17 cellular contexts compared by ENCODE assay signal in the genomic region with DNA sequence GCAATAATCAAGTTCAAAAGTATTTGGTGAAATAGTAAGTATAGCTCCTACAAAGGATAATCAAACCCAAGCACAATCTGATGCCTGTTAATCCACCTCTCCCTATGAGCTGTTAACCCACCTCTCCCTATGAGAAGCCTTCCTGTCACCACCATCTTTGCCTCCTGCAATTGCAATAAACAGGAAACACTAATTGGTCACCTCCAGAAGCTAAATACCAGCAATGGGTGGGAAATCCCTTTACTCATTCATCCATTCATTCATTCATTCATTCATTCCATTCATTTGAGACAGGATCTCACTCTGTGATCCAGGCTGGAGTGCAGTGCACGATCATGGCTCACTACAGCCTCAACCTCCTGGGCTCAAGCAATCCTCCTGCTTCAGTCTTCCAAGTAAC.
DNase-seq lines count a peak whose midpoint lies in the region; ATAC-seq, FAIRE-seq and TF ChIP-seq lines count a peak whose summit lies in the region.
"Had no signal": no experiment of that assay in that cellular context is flagged by ENCODE, and none has a peak within 500 bp of the region (broad histone marks: within the 10 kb centered on the region; RNA-seq: fewer than 3 reads in every experiment).

No MANE protein-coding gene starts in this region.

- no peak overlapping the region for H3K4me3 ChIP-seq in endothelial cell of umbilical vein (replicated peaks in 1 of 3; ENCODE audit: insufficient read depth in 1 of 3, low read depth in 1 of 3, low read length in 3 of 3)
- H3K4me3 ChIP-seq: HAP-1, Peyer's patch had no signal

- H3K36me3 Mint-ChIP-seq in activated CD4-positive, alpha-beta T cell treated with anti-CD3 and anti-CD28 coated beads, Interleukin-2, amount 10 ng/mL, durations not matched to agents 24 days and 14 days (ENCODE audit: low read depth): peaks cover 10% of the 10 kb centered on the region
- no peaks in the 10 kb centered on the region for H3K36me3 Mint-ChIP-seq in WTC11
- H3K36me3 Mint-ChIP-seq in stimulated activated naive B cell treated with anti-CD40 and anti-IgM and Interleukin-4, amounts not matched to agents 10 μg/mL and 1 μg/mL and 100 μg/mL, for 72 hours: peaks cover 0 to 3% of the 10 kb centered on the region in 2 donors

- peaks cover 85% of the 10 kb centered on the region for H3K79me2 ChIP-seq in endothelial cell of umbilical vein (ENCODE audit: control insufficient read depth, insufficient read depth, low read length)

- H3K36me3 ChIP-seq in endothelial cell of umbilical vein (ENCODE audit: control insufficient read depth in 2 of 2, extremely low read depth in 1 of 2, insufficient read depth in 2 of 2, low read length in 2 of 2): no peaks in the 10 kb centered on the region
- H3K36me3 ChIP-seq: HAP-1, Peyer's patch had no signal

- DNase-seq in activated CD4-positive, alpha-beta T cell treated with anti-CD3 and anti-CD28 coated beads, Interleukin-2, amount 10 ng/mL, durations not matched to agents 24 days and 14 days: peak; percentile 55
- no peak for DNase-seq in activated CD4-positive, alpha-beta T cell treated with anti-CD3 and anti-CD28 coated beads, Interleukin-2, amount 50 U/mL, for 4 hours
- DNase-seq in WTC11 (ENCODE audit: low spot score) (no peak), endothelial cell of umbilical vein (ENCODE audit: low read depth, low spot score) (peak; percentile 31), cortex of kidney (lab: John Stamatoyannopoulos, UW) (no peak), DMS79 treated with DMSO at 0.1 percent for 48 hours (lab: John Stamatoyannopoulos, UW) (no peak)
- DNase-seq in stimulated activated naive B cell treated with anti-CD40 and anti-IgM and Interleukin-4, amounts not matched to agents 10 μg/mL and 1 μg/mL and 100 μg/mL, for 72 hours: no peak
- no peak for DNase-seq in stimulated activated CD4-positive, alpha-beta T cell treated with anti-CD3 and anti-CD28 coated beads, Interleukin-4, amount 100 ng/mL, for 4 hours
- DNase-seq: AML-193; CD4-positive, alpha-beta T cell; NCI-H1436; NCI-H2029 treated with DMSO at 0.1 percent for 48 hours; NCI-H524; Peyer's patch; Right ventricle myocardium superior; SK-N-SH had no signal

- CTCF ChIA-PET in WTC11 (lab: Charles Lee) (interaction anchor here (1.0 to 1.2 kb wide), 3 partner anchors 13 to 164 kb away, joined by 3 to 4 read pairs (median 4); no protein-coding TSS in a partner anchor), endothelial cell of umbilical vein (lab: Charles Lee) (interaction anchor here (1.3 to 2.7 kb wide), 3 partner anchors 13 to 272 kb away, joined by 3 to 10 read pairs (median 4); no protein-coding TSS in a partner anchor)

- intact Hi-C loops in activated CD4-positive, alpha-beta T cell treated with anti-CD3 and anti-CD28 coated beads, Interleukin-2, amount 10 ng/mL, durations not matched to agents 24 days and 14 days (cut with micrococcal nuclease): loop anchor here (5.0 kb wide), 1 partner anchor 37 kb away; no protein-coding TSS in a partner anchor
- intact Hi-C loops in endothelial cell of umbilical vein (cut with micrococcal nuclease): no loop called here

- H3K4me3 Mint-ChIP-seq in activated CD4-positive, alpha-beta T cell treated with anti-CD3 and anti-CD28 coated beads, Interleukin-2, amount 10 ng/mL, durations not matched to agents 24 days and 14 days: no peak overlapping the region
- H3K4me3 Mint-ChIP-seq in WTC11: no peak overlapping the region
- no peak overlapping the region for H3K4me3 Mint-ChIP-seq in stimulated activated naive B cell treated with anti-CD40 and anti-IgM and Interleukin-4, amounts not matched to agents 10 μg/mL and 1 μg/mL and 100 μg/mL, for 72 hours
- H3K4me3 Mint-ChIP-seq: CD4-positive, alpha-beta T cell had no signal

- no peak for FAIRE-seq in endothelial cell of umbilical vein (lab: Jason Lieb, UNC)

- TF ChIP-seq POLR2A in endothelial cell of umbilical vein (IDR thresholded peaks at IDR 0.05; ENCODE audit: low read depth, low read length): no peak

- H4K20me1 ChIP-seq in endothelial cell of umbilical vein (replicated peaks; ENCODE audit: control insufficient read depth, extremely low read depth, insufficient read depth, low read length): peaks cover 10% of the 10 kb centered on the region

- H3K9me3 ChIP-seq in endothelial cell of umbilical vein (replicated peaks; ENCODE audit: control insufficient read depth, insufficient read depth, low read length): no peaks in the 10 kb centered on the region
- H3K9me3 ChIP-seq: HAP-1, Peyer's patch, SK-N-SH had no signal

- no peaks in the 10 kb centered on the region for H3K9me1 ChIP-seq in endothelial cell of umbilical vein (replicated peaks; ENCODE audit: control insufficient read depth, extremely low read depth, insufficient read depth, low read length)

- H3K4me2 ChIP-seq in endothelial cell of umbilical vein (ENCODE audit: insufficient read depth, low read length): no peak overlapping the region
- H3K4me2 ChIP-seq: SK-N-SH had no signal

- no peak overlapping the region for H3K9ac ChIP-seq in endothelial cell of umbilical vein (replicated peaks; ENCODE audit: extremely low read depth, insufficient read depth, low read length)
- H3K9ac ChIP-seq: SK-N-SH had no signal

- TF ChIP-seq CTCF in WTC11 (IDR thresholded peaks at IDR 0.05): no peak
- TF ChIP-seq CTCF in endothelial cell of umbilical vein (IDR thresholded peaks at IDR 0.05; ENCODE audit: extremely low read depth in 1 of 2, insufficient read depth in 1 of 2, low read depth in 1 of 2, low read length in 2 of 2): no peak

- no peaks in the 10 kb centered on the region for H3K27me3 Mint-ChIP-seq in activated CD4-positive, alpha-beta T cell treated with anti-CD3 and anti-CD28 coated beads, Interleukin-2, amount 10 ng/mL, durations not matched to agents 24 days and 14 days
- no peaks in the 10 kb centered on the region for H3K27me3 Mint-ChIP-seq in WTC11 (ENCODE audit: low read depth)
- H3K27me3 Mint-ChIP-seq in stimulated activated naive B cell treated with anti-CD40 and anti-IgM and Interleukin-4, amounts not matched to agents 10 μg/mL and 1 μg/mL and 100 μg/mL, for 72 hours: no peaks in the 10 kb centered on the region
- H3K27me3 Mint-ChIP-seq: CD4-positive, alpha-beta T cell had no signal

- POLR2A ChIA-PET in WTC11 (lab: Charles Lee) (no interaction called here), endothelial cell of umbilical vein (lab: Charles Lee) (no interaction called here)

- BruUV-seq in endothelial cell of umbilical vein (replicated peaks; lab: Mats Ljungman, UMichigan): no TSS peak

- dilution Hi-C loops in endothelial cell of umbilical vein (cut with MboI; ENCODE audit: extremely low pct_ligation_motif_present, low sequenced_read_pairs): no loop called here

- no peaks in the 10 kb centered on the region for H3K9me3 Mint-ChIP-seq in activated CD4-positive, alpha-beta T cell treated with anti-CD3 and anti-CD28 coated beads, Interleukin-2, amount 10 ng/mL, durations not matched to agents 24 days and 14 days
- H3K9me3 Mint-ChIP-seq in WTC11: no peaks in the 10 kb centered on the region
- H3K9me3 Mint-ChIP-seq in stimulated activated naive B cell treated with anti-CD40 and anti-IgM and Interleukin-4, amounts not matched to agents 10 μg/mL and 1 μg/mL and 100 μg/mL, for 72 hours: no peaks in the 10 kb centered on the region
- H3K9me3 Mint-ChIP-seq: CD4-positive, alpha-beta T cell had no signal

- H3K27ac Mint-ChIP-seq in activated CD4-positive, alpha-beta T cell treated with anti-CD3 and anti-CD28 coated beads, Interleukin-2, amount 10 ng/mL, durations not matched to agents 24 days and 14 days: no peak overlapping the region
- peak overlapping the region; percentile 58 for H3K27ac Mint-ChIP-seq in WTC11
- H3K27ac Mint-ChIP-seq in stimulated activated naive B cell treated with anti-CD40 and anti-IgM and Interleukin-4, amounts not matched to agents 10 μg/mL and 1 μg/mL and 100 μg/mL, for 72 hours: peak overlapping the region; percentile 26
- H3K27ac Mint-ChIP-seq: CD4-positive, alpha-beta T cell had no signal

- H3K27me3 ChIP-seq in endothelial cell of umbilical vein (ENCODE audit: control insufficient read depth in 2 of 2, insufficient read depth in 2 of 2, low read length in 2 of 2): no peaks in the 10 kb centered on the region
- H3K27me3 ChIP-seq: Peyer's patch had no signal

- H2AFZ ChIP-seq in endothelial cell of umbilical vein (ENCODE audit: low read depth, low read length): no peak overlapping the region

- H3K4me1 ChIP-seq in endothelial cell of umbilical vein (ENCODE audit: control insufficient read depth, extremely low read depth, insufficient read depth, low read length): peaks cover 31% of the 10 kb centered on the region

- peaks cover 35% of the 10 kb centered on the region for H3K4me1 Mint-ChIP-seq in activated CD4-positive, alpha-beta T cell treated with anti-CD3 and anti-CD28 coated beads, Interleukin-2, amount 10 ng/mL, durations not matched to agents 24 days and 14 days
- H3K4me1 Mint-ChIP-seq in WTC11: peaks cover 49% of the 10 kb centered on the region
- H3K4me1 Mint-ChIP-seq in stimulated activated naive B cell treated with anti-CD40 and anti-IgM and Interleukin-4, amounts not matched to agents 10 μg/mL and 1 μg/mL and 100 μg/mL, for 72 hours: peaks cover 36 to 65% of the 10 kb centered on the region in 2 donors

- ATAC-seq in WTC11: peak; percentile 69
- ATAC-seq in stimulated activated naive B cell treated with anti-CD40 and anti-IgM and Interleukin-4, amounts not matched to agents 10 μg/mL and 1 μg/mL and 100 μg/mL, for 72 hours (replicated peaks): no peak

- H3K27ac ChIP-seq in endothelial cell of umbilical vein (ENCODE audit: insufficient read depth, low read depth, low read length): no peak overlapping the region
- H3K27ac ChIP-seq: Peyer's patch had no signal

TF ChIP-seq in WTC11, 78 proteins besides CTCF, POLR2A, EP300 and RAD21:
- no peak for TF ChIP-seq JAZF1 (CRISPR knock-in tag; IDR thresholded peaks at IDR 0.05)

TF ChIP-seq in endothelial cell of umbilical vein, 7 proteins besides CTCF, POLR2A, EP300 and RAD21:
- TF ChIP-seq, protein P1, sequence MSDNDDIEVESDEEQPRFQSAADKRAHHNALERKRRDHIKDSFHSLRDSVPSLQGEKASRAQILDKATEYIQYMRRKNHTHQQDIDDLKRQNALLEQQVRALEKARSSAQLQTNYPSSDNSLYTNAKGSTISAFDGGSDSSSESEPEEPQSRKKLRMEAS (IDR thresholded peaks at IDR 0.05; ENCODE audit: insufficient read depth, insufficient read length): no peak
- no peak for TF ChIP-seq GATA2 (IDR thresholded peaks at IDR 0.05; ENCODE audit: insufficient read depth, insufficient read length, low read depth, low read length)
- TF ChIP-seq POLR2AphosphoS5 (IDR thresholded peaks at IDR 0.05; ENCODE audit: insufficient read depth, low read depth, low read length): no peak
- no peak for TF ChIP-seq MYC (IDR thresholded peaks at IDR 0.05; ENCODE audit: low read depth, low read length)
- TF ChIP-seq FOS (IDR thresholded peaks at IDR 0.05; ENCODE audit: borderline replicate concordance, insufficient read depth, low read length): no peak
- no peak for TF ChIP-seq EZH2 (IDR thresholded peaks at IDR 0.05; ENCODE audit: borderline replicate concordance, low read depth, low read length, severe bottlenecking)
- TF ChIP-seq JUN (IDR thresholded peaks at IDR 0.05; ENCODE audit: borderline replicate concordance, insufficient read depth, insufficient read length, low read depth): no peak

Comparison
In these comparisons a context has a peak if more than half of its experiments do, and no peak if none do; other contexts are left out.
1. DNase-seq: peak in activated CD4-positive, alpha-beta T cell treated with anti-CD3 and anti-CD28 coated beads, Interleukin-2, amount 10 ng/mL, durations not matched to agents 24 days and 14 days (single experiment) and endothelial cell of umbilical vein (single experiment); none in activated CD4-positive, alpha-beta T cell treated with anti-CD3 and anti-CD28 coated beads, Interleukin-2, amount 50 U/mL, for 4 hours (0 of 2), WTC11 (single experiment), stimulated activated naive B cell treated with anti-CD40 and anti-IgM and Interleukin-4, amounts not matched to agents 10 μg/mL and 1 μg/mL and 100 μg/mL, for 72 hours (single experiment), cortex of kidney (single experiment), DMS79 treated with DMSO at 0.1 percent for 48 hours (single experiment) and stimulated activated CD4-positive, alpha-beta T cell treated with anti-CD3 and anti-CD28 coated beads, Interleukin-4, amount 100 ng/mL, for 4 hours (0 of 2).